19 cellular contexts compared by ENCODE assay signal in genomic region chr4:30728291-30728690, GRCh38. TPM values are rescaled to one million over a fixed set of nuclear protein-coding genes. Genes with fewer than 3 reads are reported as not detected.
"Had no signal": no experiment of that assay in that cellular context is flagged by ENCODE, and none has a peak within 500 bp of the region (broad histone marks: within the 10 kb centered on the region; RNA-seq: fewer than 3 reads in every experiment).

No MANE protein-coding gene starts in this region.

- H3K36me3 ChIP-seq: brain microvascular endothelial cell, heart right ventricle, left ventricle myocardium inferior, sigmoid colon, stomach, upper lobe of left lung had no signal

- ATAC-seq: esophagus mucosa; heart right ventricle; naive thymus-derived CD8-positive, alpha-beta T cell; stimulated activated memory B cell treated with anti-CD40 and anti-IgM and Interleukin-4, amounts not matched to agents 10 μg/mL and 1 μg/mL and 100 μg/mL, for 72 hours had no signal

- H3K9me3 Mint-ChIP-seq: activated CD4-positive, alpha-beta memory T cell treated with anti-CD3 and anti-CD28 coated beads for 36 hours; activated naive CD4-positive, alpha-beta T cell treated with anti-CD3 and anti-CD28 coated beads, Interleukin-2, amount 10 ng/mL, durations not matched to agents 7 days and 5 days; mesothelial cell of epicardium; stimulated activated memory B cell treated with anti-CD40 and anti-IgM and Interleukin-4, amounts not matched to agents 10 μg/mL and 1 μg/mL and 100 μg/mL, for 72 hours had no signal

- H3K4me1 Mint-ChIP-seq: activated naive CD4-positive, alpha-beta T cell treated with anti-CD3 and anti-CD28 coated beads, Interleukin-2, amount 10 ng/mL, durations not matched to agents 7 days and 5 days; stimulated activated memory B cell treated with anti-CD40 and anti-IgM and Interleukin-4, amounts not matched to agents 10 μg/mL and 1 μg/mL and 100 μg/mL, for 72 hours had no signal

- H3K36me3 Mint-ChIP-seq: mesothelial cell of epicardium; stimulated activated memory B cell treated with anti-CD40 and anti-IgM and Interleukin-4, amounts not matched to agents 10 μg/mL and 1 μg/mL and 100 μg/mL, for 72 hours had no signal

- H3K4me3 Mint-ChIP-seq: activated CD4-positive, alpha-beta memory T cell treated with anti-CD3 and anti-CD28 coated beads for 36 hours; activated naive CD4-positive, alpha-beta T cell treated with anti-CD3 and anti-CD28 coated beads, Interleukin-2, amount 10 ng/mL, durations not matched to agents 7 days and 5 days; naive thymus-derived CD8-positive, alpha-beta T cell; stimulated activated memory B cell treated with anti-CD40 and anti-IgM and Interleukin-4, amounts not matched to agents 10 μg/mL and 1 μg/mL and 100 μg/mL, for 72 hours had no signal

- H3K27me3 ChIP-seq: brain microvascular endothelial cell, sigmoid colon had no signal

- H3K27ac Mint-ChIP-seq: activated CD4-positive, alpha-beta memory T cell treated with anti-CD3 and anti-CD28 coated beads for 36 hours; activated naive CD4-positive, alpha-beta T cell treated with anti-CD3 and anti-CD28 coated beads, Interleukin-2, amount 10 ng/mL, durations not matched to agents 7 days and 5 days; mesothelial cell of epicardium; naive thymus-derived CD8-positive, alpha-beta T cell; stimulated activated memory B cell treated with anti-CD40 and anti-IgM and Interleukin-4, amounts not matched to agents 10 μg/mL and 1 μg/mL and 100 μg/mL, for 72 hours had no signal

- H3K9me3 ChIP-seq: heart right ventricle, left ventricle myocardium inferior, sigmoid colon, stomach, upper lobe of left lung had no signal

- DNase-seq: activated CD4-positive, alpha-beta memory T cell treated with anti-CD3 and anti-CD28 coated beads for 36 hours; activated CD4-positive, alpha-beta T cell treated with anti-CD3 and anti-CD28 coated beads for 48 hours; activated effector memory CD4-positive, alpha-beta T cell treated with anti-CD3 and anti-CD28 coated beads, Interleukin-2, amount 50 U/mL, for 16 hours; activated naive CD4-positive, alpha-beta T cell treated with anti-CD3 and anti-CD28 coated beads, Interleukin-2, amount 10 ng/mL, durations not matched to agents 7 days and 5 days; brain microvascular endothelial cell; central memory CD4-positive, alpha-beta T cell; effector memory CD4-positive, alpha-beta T cell; heart right ventricle; kidney glomerular epithelial cell; left ventricle myocardium inferior; naive thymus-derived CD8-positive, alpha-beta T cell; sigmoid colon; stimulated activated CD4-positive, alpha-beta T cell treated with anti-CD3 and anti-CD28 coated beads, Interleukin-15, amount 100 ng/mL, for 24 hours; stomach; T-helper 2 cell; upper lobe of left lung had no signal

- H3K4me3 ChIP-seq: left ventricle myocardium inferior, upper lobe of left lung had no signal

- H3K4me1 ChIP-seq: heart right ventricle, upper lobe of left lung had no signal

- H3K27ac ChIP-seq: brain microvascular endothelial cell, heart right ventricle, left ventricle myocardium inferior, stomach, upper lobe of left lung had no signal

RNA-seq across cellular contexts. Expression of gene PCDH7, which starts 8.1 kb away (rescaled TPM):
- total RNA-seq: activated CD4-positive, alpha-beta memory T cell treated with anti-CD3 and anti-CD28 coated beads for 36 hours; naive thymus-derived CD8-positive, alpha-beta T cell had no signal
- polyA plus RNA-seq: naive thymus-derived CD8-positive, alpha-beta T cell had no signal
